ENCODE assay signal across 1 cellular context in the genomic region with DNA sequence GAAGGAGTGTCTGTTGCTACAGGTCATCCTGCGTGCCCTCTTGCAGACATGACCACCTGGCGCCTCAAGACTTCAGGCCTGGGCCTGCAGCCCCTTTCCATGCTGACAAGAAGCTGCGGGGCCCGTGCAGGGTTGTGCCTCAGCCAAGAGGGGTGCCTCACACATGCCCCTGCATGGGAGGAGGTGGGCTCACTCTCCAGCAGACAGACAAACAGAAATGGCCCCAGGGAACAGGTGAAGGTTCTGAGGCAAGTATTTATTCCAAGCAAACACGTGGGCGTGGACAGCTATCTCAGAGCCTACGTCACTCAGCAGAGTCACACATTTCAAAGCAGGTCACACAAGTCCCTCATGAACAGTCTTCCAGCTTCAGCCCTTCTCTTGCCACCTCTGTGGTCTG.
A peak's percentile ranks its signal among the peaks of the same experiment; 100 is the strongest.
TF ChIP-seq lines count a peak whose summit lies in the region.

No MANE protein-coding gene starts in this region.

TF ChIP-seq in liver, 16 proteins besides CTCF, POLR2A, EP300 and RAD21 (continued from another document):
- TF ChIP-seq, protein P1, sequence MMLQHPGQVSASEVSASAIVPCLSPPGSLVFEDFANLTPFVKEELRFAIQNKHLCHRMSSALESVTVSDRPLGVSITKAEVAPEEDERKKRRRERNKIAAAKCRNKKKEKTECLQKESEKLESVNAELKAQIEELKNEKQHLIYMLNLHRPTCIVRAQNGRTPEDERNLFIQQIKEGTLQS (IDR thresholded peaks at IDR 0.05) = no peak
- TF ChIP-seq, protein P2, sequence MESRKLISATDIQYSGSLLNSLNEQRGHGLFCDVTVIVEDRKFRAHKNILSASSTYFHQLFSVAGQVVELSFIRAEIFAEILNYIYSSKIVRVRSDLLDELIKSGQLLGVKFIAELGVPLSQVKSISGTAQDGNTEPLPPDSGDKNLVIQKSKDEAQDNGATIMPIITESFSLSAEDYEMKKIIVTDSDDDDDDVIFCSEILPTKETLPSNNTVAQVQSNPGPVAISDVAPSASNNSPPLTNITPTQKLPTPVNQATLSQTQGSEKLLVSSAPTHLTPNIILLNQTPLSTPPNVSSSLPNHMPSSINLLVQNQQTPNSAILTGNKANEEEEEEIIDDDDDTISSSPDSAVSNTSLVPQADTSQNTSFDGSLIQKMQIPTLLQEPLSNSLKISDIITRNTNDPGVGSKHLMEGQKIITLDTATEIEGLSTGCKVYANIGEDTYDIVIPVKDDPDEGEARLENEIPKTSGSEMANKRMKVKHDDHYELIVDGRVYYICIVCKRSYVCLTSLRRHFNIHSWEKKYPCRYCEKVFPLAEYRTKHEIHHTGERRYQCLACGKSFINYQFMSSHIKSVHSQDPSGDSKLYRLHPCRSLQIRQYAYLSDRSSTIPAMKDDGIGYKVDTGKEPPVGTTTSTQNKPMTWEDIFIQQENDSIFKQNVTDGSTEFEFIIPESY (IDR thresholded peaks at IDR 0.05) = no peak
- peak; percentile 91 for TF ChIP-seq EGR1 (IDR thresholded peaks at IDR 0.05; ENCODE audit: low read depth in 2 of 2)
- peak; percentile 12 for TF ChIP-seq FOXA1 (IDR thresholded peaks at IDR 0.05)
- no peak for TF ChIP-seq SP1 (IDR thresholded peaks at IDR 0.05)
- no peak for TF ChIP-seq NR2F2 (IDR thresholded peaks at IDR 0.05)
- TF ChIP-seq FOXA2 (IDR thresholded peaks at IDR 0.05) = no peak
- TF ChIP-seq RXRA (IDR thresholded peaks at IDR 0.05) = no peak
- no peak for TF ChIP-seq HNF4G (IDR thresholded peaks at IDR 0.05)
